In the genomic region with DNA sequence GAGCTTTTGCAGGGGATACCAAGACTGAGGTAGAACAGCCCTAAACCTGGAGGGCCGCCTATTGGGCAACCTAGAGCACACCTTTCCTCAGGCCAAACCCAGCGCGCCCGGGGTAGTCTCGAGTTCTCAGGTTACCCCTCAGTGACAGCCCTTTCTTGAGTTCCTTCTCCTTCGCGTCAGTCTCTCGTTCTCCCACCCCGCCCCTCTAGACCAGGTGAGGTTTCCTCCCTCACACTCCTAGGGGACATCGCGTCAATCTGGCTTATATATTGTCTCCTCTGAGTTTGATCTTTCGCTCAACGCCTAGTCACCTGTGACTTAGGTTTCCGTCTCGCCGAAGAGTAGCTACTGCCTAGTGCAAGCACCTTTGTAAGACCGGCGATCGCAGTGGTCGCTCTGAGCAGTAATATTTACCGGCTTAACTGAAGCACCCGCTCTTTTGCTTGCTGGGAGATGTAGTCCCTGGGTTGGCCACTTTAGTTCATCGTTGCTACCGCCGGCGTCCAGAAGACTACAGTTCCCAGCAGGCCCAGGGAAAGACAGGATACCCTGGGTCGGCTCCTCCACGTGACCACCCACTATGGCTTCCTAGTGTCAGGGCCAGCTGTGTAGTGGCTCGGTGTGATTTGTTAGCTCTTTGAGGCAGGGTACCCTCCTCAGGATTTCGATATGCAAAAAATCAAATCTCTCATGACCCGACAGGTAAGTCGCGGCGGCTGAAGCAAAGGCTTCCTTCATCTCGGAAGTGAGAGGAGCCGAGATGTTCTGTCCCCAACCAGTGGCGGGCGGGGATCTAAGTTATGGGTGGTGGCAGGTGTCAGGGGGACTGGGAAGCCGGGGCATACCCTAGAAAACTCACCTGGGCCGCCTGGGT, we compare ENCODE assay signal across 8 cellular contexts. TPM values are rescaled to one million over a fixed set of nuclear protein-coding genes. Genes with fewer than 3 reads are reported as not detected.
DNase-seq lines count a peak whose midpoint lies in the region; ATAC-seq, FAIRE-seq and TF ChIP-seq lines count a peak whose summit lies in the region.

A gene with protein sequence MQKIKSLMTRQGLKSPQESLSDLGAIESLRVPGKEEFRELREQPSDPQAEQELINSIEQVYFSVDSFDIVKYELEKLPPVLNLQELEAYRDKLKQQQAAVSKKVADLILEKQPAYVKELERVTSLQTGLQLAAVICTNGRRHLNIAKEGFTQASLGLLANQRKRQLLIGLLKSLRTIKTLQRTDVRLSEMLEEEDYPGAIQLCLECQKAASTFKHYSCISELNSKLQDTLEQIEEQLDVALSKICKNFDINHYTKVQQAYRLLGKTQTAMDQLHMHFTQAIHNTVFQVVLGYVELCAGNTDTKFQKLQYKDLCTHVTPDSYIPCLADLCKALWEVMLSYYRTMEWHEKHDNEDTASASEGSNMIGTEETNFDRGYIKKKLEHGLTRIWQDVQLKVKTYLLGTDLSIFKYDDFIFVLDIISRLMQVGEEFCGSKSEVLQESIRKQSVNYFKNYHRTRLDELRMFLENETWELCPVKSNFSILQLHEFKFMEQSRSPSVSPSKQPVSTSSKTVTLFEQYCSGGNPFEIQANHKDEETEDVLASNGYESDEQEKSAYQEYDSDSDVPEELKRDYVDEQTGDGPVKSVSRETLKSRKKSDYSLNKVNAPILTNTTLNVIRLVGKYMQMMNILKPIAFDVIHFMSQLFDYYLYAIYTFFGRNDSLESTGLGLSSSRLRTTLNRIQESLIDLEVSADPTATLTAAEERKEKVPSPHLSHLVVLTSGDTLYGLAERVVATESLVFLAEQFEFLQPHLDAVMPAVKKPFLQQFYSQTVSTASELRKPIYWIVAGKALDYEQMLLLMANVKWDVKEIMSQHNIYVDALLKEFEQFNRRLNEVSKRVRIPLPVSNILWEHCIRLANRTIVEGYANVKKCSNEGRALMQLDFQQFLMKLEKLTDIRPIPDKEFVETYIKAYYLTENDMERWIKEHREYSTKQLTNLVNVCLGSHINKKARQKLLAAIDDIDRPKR (plus strand): TSS at position 568 of the 874 bp plus-strand sequence. CDS start 102 bp downstream, at position 670.

- no peaks in the 10 kb centered on the region for H3K27me3 ChIP-seq in colonic mucosa

- peak; percentile 99 for FAIRE-seq in GM19239 (lab: Jason Lieb, UNC)

- H3K9me3 ChIP-seq in colonic mucosa, result no peaks in the 10 kb centered on the region

- DNase-seq in Ammon's horn (ENCODE audit: low spot score) (peak; percentile 98), GM19239 (ENCODE audit: insufficient read length, low spot score) (peak; percentile 52), NCI-H524 treated with DMSO at 0.1 percent for 48 hours (lab: John Stamatoyannopoulos, UW) (peak; percentile 92), colonic mucosa (peak; percentile 97), kidney tubule cell (ENCODE audit: low spot score) (peak; percentile 97)
- peak; percentile 87 to 88 for DNase-seq in activated CD4-positive, alpha-beta T cell treated with anti-CD3 and anti-CD28 coated beads for 4 hours
- DNase-seq in stimulated activated CD4-positive, alpha-beta T cell treated with anti-CD3 and anti-CD28 coated beads, Interleukin-1b, Interleukin-23, amount 100 ng/mL, for 24 hours (ENCODE audit: low read depth in 4 of 4, low spot score in 1 of 4), result peak; percentile 70 to 86 (median 81)

- no peak for TF ChIP-seq CTCF in colonic mucosa (IDR thresholded peaks at IDR 0.05)

- intact Hi-C loops in colonic mucosa (cut with DNase I), result no loop called here

- H3K4me3 ChIP-seq in colonic mucosa, result peak within 1 kb of the TSS; percentile 86

- no peaks in the 10 kb centered on the region for H3K36me3 ChIP-seq in colonic mucosa

- ATAC-seq in HG03457 (IDR thresholded peaks at IDR 0.05; ENCODE audit: unreplicated experiment), result peak; percentile 99

- H3K27ac ChIP-seq in colonic mucosa, result peak within 1 kb of the TSS; percentile 85

- peaks cover 8% of the 10 kb centered on the region for H3K4me1 ChIP-seq in colonic mucosa

- peak within 1 kb of the TSS; percentile 66 to 87 for H3K9ac ChIP-seq in colonic mucosa (ENCODE audit: low read depth in 2 of 2, low read length in 2 of 2)

RNA-seq across cellular contexts. Expression of the gene that starts here (rescaled TPM):
- 10 to 100 TPM; 27.2 to 29.0 TPM for total RNA-seq in colonic mucosa

Comparison
In these comparisons a context has a peak if more than half of its experiments do, and no peak if none do; other contexts are left out.
1. Peak in every context shown above with its lines: DNase-seq, ATAC-seq, H3K4me3 ChIP-seq and H3K27ac ChIP-seq.